Comparison of ENCODE assay signal across 9 cellular contexts in the genomic region with DNA sequence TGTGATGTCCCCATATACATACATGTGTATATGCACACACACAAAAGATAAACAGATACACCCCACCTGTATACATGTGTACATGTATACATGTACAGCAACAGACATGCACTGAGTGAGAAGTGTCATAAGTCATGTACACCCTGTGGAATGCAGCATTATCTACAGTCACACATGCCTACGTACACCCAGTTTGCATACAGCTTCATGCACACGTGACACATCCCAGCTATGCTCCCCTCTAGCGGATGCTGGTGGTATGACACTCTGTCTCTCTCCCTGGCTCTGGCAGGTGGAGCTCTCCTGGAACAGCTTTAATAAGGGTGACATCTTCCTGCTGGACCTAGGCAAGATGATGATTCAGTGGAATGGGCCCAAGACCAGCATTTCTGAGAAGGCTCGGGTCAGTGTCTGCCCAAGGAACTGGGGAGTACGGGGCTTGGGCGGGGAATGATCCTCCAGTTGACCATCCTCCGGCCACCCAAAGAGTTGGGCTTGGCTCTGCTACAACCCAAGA. TPM values are rescaled to one million over a fixed set of nuclear protein-coding genes. Genes with fewer than 3 reads are reported as not detected.
DNase-seq lines count a peak whose midpoint lies in the region; ATAC-seq and TF ChIP-seq lines count a peak whose summit lies in the region.
"Had no signal": no experiment of that assay in that cellular context is flagged by ENCODE, and none has a peak within 500 bp of the region (broad histone marks: within the 10 kb centered on the region; RNA-seq: fewer than 3 reads in every experiment).

No MANE protein-coding gene starts in this region.

- peak; percentile 98 for TF ChIP-seq CTCF in GM12865 (IDR thresholded peaks at IDR 0.05; ENCODE audit: insufficient read depth, low read depth, low read length, missing control alignments)

- peaks cover 48% of the 10 kb centered on the region for H3K4me1 Mint-ChIP-seq in activated naive CD8-positive, alpha-beta T cell treated with anti-CD3 and anti-CD28 coated beads, Interleukin-2, amount 10 ng/mL, durations not matched to agents 7 days and 5 days

- no peaks in the 10 kb centered on the region; the same call in 1 of the 2 replicates for H3K36me3 ChIP-seq in MG63

- DNase-seq in GM12865 (ENCODE audit: low read depth) = peak; percentile 90
- peak; percentile 63 for DNase-seq in HCEC 1CT
- DNase-seq in MG63 = peak; percentile 49
- peak; percentile 84 for DNase-seq in SW480 (ENCODE audit: low spot score)
- peak; percentile 76 for DNase-seq in activated naive CD8-positive, alpha-beta T cell treated with anti-CD3 and anti-CD28 coated beads, Interleukin-2, amount 10 ng/mL, durations not matched to agents 7 days and 5 days
- peak; percentile 63 for DNase-seq in left ventricle myocardium superior
- peak; percentile 24 for DNase-seq in skeletal muscle cell (ENCODE audit: low read depth)
- no peak for DNase-seq in cortex of kidney (lab: John Stamatoyannopoulos, UW)

- H3K27me3 Mint-ChIP-seq in activated naive CD8-positive, alpha-beta T cell treated with anti-CD3 and anti-CD28 coated beads, Interleukin-2, amount 10 ng/mL, durations not matched to agents 7 days and 5 days = no peaks in the 10 kb centered on the region

- peak; percentile 41 for ATAC-seq in activated naive CD8-positive, alpha-beta T cell treated with anti-CD3 and anti-CD28 coated beads, Interleukin-2, amount 10 ng/mL, durations not matched to agents 7 days and 5 days (ENCODE audit: low read depth)
- ATAC-seq in left ventricle myocardium superior = peak; percentile 13

- no peaks in the 10 kb centered on the region for H3K27me3 ChIP-seq in MG63

- no peaks in the 10 kb centered on the region for H3K9me3 ChIP-seq in MG63

- intact Hi-C loops in left ventricle myocardium superior (cut with micrococcal nuclease) = no loop called here

- POLR2A ChIA-PET in activated naive CD8-positive, alpha-beta T cell treated with anti-CD3 and anti-CD28 coated beads, Interleukin-2, amount 10 ng/mL, durations not matched to agents 7 days and 5 days (lab: Charles Lee) = interaction anchor here (0.6 to 1.2 kb wide), 5 partner anchors 23 to 168 kb away, joined by 3 to 5 read pairs (median 4); a partner anchor contains a TSS

- H3K4me3 ChIP-seq in GM12865 (ENCODE audit: low read depth, low read length) (no peak overlapping the region), MG63 (no peak overlapping the region), skeletal muscle cell (ENCODE audit: low read depth, low read length) (no peak overlapping the region)
- H3K4me3 ChIP-seq: skin epidermis had no signal

- H3K36me3 Mint-ChIP-seq in activated naive CD8-positive, alpha-beta T cell treated with anti-CD3 and anti-CD28 coated beads, Interleukin-2, amount 10 ng/mL, durations not matched to agents 7 days and 5 days = peaks cover 23% of the 10 kb centered on the region

- H3K9me3 Mint-ChIP-seq in activated naive CD8-positive, alpha-beta T cell treated with anti-CD3 and anti-CD28 coated beads, Interleukin-2, amount 10 ng/mL, durations not matched to agents 7 days and 5 days = no peaks in the 10 kb centered on the region

- peak overlapping the region; percentile 60 for H3K27ac Mint-ChIP-seq in activated naive CD8-positive, alpha-beta T cell treated with anti-CD3 and anti-CD28 coated beads, Interleukin-2, amount 10 ng/mL, durations not matched to agents 7 days and 5 days

- no peak overlapping the region for H3K4me3 Mint-ChIP-seq in activated naive CD8-positive, alpha-beta T cell treated with anti-CD3 and anti-CD28 coated beads, Interleukin-2, amount 10 ng/mL, durations not matched to agents 7 days and 5 days

RNA-seq across cellular contexts. Expression of a gene that starts 6.3 kb away (rescaled TPM):
- 0.15 and 4.4 TPM in 2 replicates for total RNA-seq in MG63 (2014; rRNA removed; shearing (Covaris generic); ENCODE audit: low replicate concordance)
- total RNA-seq in activated naive CD8-positive, alpha-beta T cell treated with anti-CD3 and anti-CD28 coated beads, Interleukin-2, amount 10 ng/mL, durations not matched to agents 7 days and 5 days = 10 to 100 TPM; 25.2 to 25.3 TPM
- 2.7 TPM for total RNA-seq in left ventricle myocardium superior

RNA-seq across cellular contexts. Expression of a gene that starts 32.6 kb away (rescaled TPM):
- total RNA-seq in MG63 (2014; rRNA removed; shearing (Covaris generic); ENCODE audit: low replicate concordance) = 0.13 TPM in 1 of 2 replicates, not detected in the other
- total RNA-seq in activated naive CD8-positive, alpha-beta T cell treated with anti-CD3 and anti-CD28 coated beads, Interleukin-2, amount 10 ng/mL, durations not matched to agents 7 days and 5 days = 10 to 100 TPM; 36.5 to 45.4 TPM
- total RNA-seq in left ventricle myocardium superior = 6.9 TPM

RNA-seq across cellular contexts. Expression of a gene that starts 42.2 kb away (rescaled TPM):
- not detected in 2 replicates for total RNA-seq in MG63 (2014; rRNA removed; shearing (Covaris generic); ENCODE audit: low replicate concordance)
- 1 to 10 TPM; 3.2 to 3.7 TPM for total RNA-seq in activated naive CD8-positive, alpha-beta T cell treated with anti-CD3 and anti-CD28 coated beads, Interleukin-2, amount 10 ng/mL, durations not matched to agents 7 days and 5 days
- total RNA-seq in left ventricle myocardium superior = 1.1 TPM
